ENCODE assay signal across 9 cellular contexts in the genomic region with DNA sequence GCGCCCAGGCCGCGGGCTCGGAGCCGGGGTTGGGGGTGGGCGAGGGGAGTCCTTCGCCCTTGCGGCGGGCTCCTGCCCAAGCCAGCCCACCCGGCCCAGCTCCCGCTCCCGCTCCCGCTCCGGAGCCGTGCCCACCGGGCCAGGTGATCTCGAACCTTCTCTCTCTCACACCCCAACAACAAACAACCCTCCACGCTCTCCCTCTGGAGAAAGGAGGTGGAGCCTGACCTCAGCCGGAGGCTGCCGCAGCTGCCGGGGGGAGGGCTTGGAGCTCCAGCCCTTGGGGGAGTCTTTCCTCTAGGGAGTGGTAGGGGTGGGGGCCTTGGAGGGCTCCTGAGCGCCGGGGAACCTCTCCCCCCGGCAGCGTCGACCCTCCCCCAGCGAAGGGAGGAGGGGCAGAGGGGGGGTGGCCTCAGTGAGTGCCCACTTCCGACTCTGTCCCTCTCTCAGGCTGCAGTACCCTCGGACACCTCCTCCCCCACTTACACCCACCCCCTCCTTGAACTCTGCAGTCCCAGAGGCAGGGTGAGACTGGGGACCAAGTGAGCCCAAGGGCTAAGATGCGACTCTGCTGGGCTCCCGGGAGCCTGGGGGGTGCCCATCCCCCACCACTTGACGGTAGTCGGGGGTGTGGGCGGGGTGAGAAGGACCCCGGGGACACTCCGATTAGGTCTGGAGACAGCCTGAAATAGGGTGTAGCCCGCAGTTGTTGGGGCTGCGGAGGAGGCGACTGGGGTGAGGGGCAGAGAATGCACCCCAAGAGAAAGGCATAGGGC. TPM values are rescaled to one million over a fixed set of nuclear protein-coding genes. Genes with fewer than 3 reads are reported as not detected.
A peak's percentile ranks its signal among the peaks of the same experiment; 100 is the strongest.
DNase-seq lines count a peak whose midpoint lies in the region; ATAC-seq, FAIRE-seq and TF ChIP-seq lines count a peak whose summit lies in the region.
"Had no signal": no experiment of that assay in that cellular context is flagged by ENCODE, and none has a peak within 500 bp of the region (broad histone marks: within the 10 kb centered on the region; RNA-seq: fewer than 3 reads in every experiment).

No MANE protein-coding gene starts in this region.

- H2AK5ac ChIP-seq in H1 (ENCODE audit: low read depth, low read length) = no peak overlapping the region
- H2AK5ac ChIP-seq in neuronal stem cell (ENCODE audit: low read depth, low read length) = peak overlapping the region; percentile 30

- H3K9ac ChIP-seq in H1 (replicated peaks in 1 of 4; ENCODE audit: extremely low read depth in 1 of 4, low read depth in 3 of 4, low read length in 3 of 4) (peak overlapping the region in 1 of 4 experiments; percentile 16; a peak in 1 of 7 replicates), neuronal stem cell (ENCODE audit: low read depth, low read length, poor library complexity) (peak overlapping the region; percentile 79)

- no peaks in the 10 kb centered on the region for H3K27me3 Mint-ChIP-seq in Caco-2 (ENCODE audit: insufficient read depth, unreplicated experiment)

- H3K18ac ChIP-seq in H1 (ENCODE audit: extremely low read depth, low read length) (peak overlapping the region; percentile 99), neuronal stem cell (ENCODE audit: low read length) (peak overlapping the region; percentile 86)

- H3K27ac ChIP-seq in H1 (ENCODE audit: low read depth, low read length) (no peak overlapping the region), neuronal stem cell (replicated peaks; ENCODE audit: low read length) (no peak overlapping the region)

- H3K36me3 ChIP-seq in Caco-2 (ENCODE audit: control insufficient read depth, insufficient read depth, low read length) (no peaks in the 10 kb centered on the region), H1 (ENCODE audit: control insufficient read depth in 2 of 4, insufficient read depth in 4 of 4, low read length in 3 of 4) (no peaks in the 10 kb centered on the region), neuronal stem cell (replicated peaks in 1 of 2; ENCODE audit: control insufficient read depth in 2 of 2, insufficient read depth in 2 of 2, low read length in 2 of 2) (no peaks in the 10 kb centered on the region)

- peaks cover 0 to 2% of the 10 kb centered on the region in 2 experiments for H4K20me1 ChIP-seq in H1 (replicated peaks in 1 of 2; ENCODE audit: control insufficient read depth in 1 of 2, insufficient read depth in 2 of 2, low read length in 2 of 2)

- TF ChIP-seq RAD21 in H1 (IDR thresholded peaks at IDR 0.05 in 1 of 2, conservative IDR thresholded peaks at IDR 0.05 in 1 of 2; ENCODE audit: low read depth in 2 of 2, low read length in 2 of 2) = no peak

- peak overlapping the region; percentile 76 for H3K4me3 Mint-ChIP-seq in Caco-2 (ENCODE audit: unreplicated experiment)

- H2BK20ac ChIP-seq in H1 (ENCODE audit: low read length) = no peak overlapping the region; the same call in 1 of the 2 replicates

- 0 out of 2 replicates have a peak overlapping the region, but pooled peaks have one; percentile 68 for H2BK12ac ChIP-seq in H1 (ENCODE audit: low read depth, low read length)
- no peak overlapping the region for H2BK12ac ChIP-seq in neuronal stem cell (ENCODE audit: low read length)

- peak overlapping the region; percentile 13 for H4K5ac ChIP-seq in H1 (ENCODE audit: insufficient read length, low read depth, low read length)

- peaks cover 16% of the 10 kb centered on the region for H3K4me1 Mint-ChIP-seq in Caco-2 (ENCODE audit: low read depth, unreplicated experiment)

- H3K27ac Mint-ChIP-seq in Caco-2 (ENCODE audit: unreplicated experiment) = no peak overlapping the region

- CTCF ChIA-PET in Caco-2 (lab: Charles Lee) = interaction anchor here (1.0 kb wide), 1 partner anchor 14 kb away, joined by 3 read pairs; no protein-coding TSS in a partner anchor
- CTCF ChIA-PET in H1 (lab: Charles Lee; ENCODE audit: partially characterized antibody) = interaction anchor here (1.5 to 2.2 kb wide), 4 partner anchors 11 to 99 kb away, joined by 3 to 7 read pairs (median 6); no protein-coding TSS in a partner anchor

- H4K8ac ChIP-seq in H1 (ENCODE audit: extremely low read depth, insufficient read depth, low read length) (no peak overlapping the region; the same call in 1 of the 2 replicates), neuronal stem cell (ENCODE audit: low read depth, low read length) (peak overlapping the region; percentile 75)

- H2BK15ac ChIP-seq in H1 (ENCODE audit: low read length) (no peak overlapping the region), neuronal stem cell (ENCODE audit: low read length) (peak overlapping the region; percentile 73)

- TF ChIP-seq EP300 in H1 (IDR thresholded peaks at IDR 0.05; ENCODE audit: borderline replicate concordance in 1 of 2, low read depth in 2 of 2, low read length in 2 of 2) = no peak

- peaks cover 26% of the 10 kb centered on the region for H3K23me2 ChIP-seq in H1 (ENCODE audit: low read depth, low read length)

- peak overlapping the region; percentile 89 for H3K4ac ChIP-seq in H1 (replicated peaks; ENCODE audit: insufficient read length, low read depth, low read length)
- peak overlapping the region; percentile 66 for H3K4ac ChIP-seq in neuronal stem cell (ENCODE audit: low read length)

- H3K9me3 ChIP-seq in Caco-2 (no peaks in the 10 kb centered on the region), H1 (ENCODE audit: insufficient read depth in 2 of 2, low read depth in 1 of 2, low read length in 1 of 2) (no peaks in the 10 kb centered on the region), neuronal stem cell (replicated peaks in 1 of 2; ENCODE audit: control insufficient read depth in 2 of 2, insufficient read depth in 1 of 2, low read depth in 1 of 2, low read length in 2 of 2) (no peaks in the 10 kb centered on the region)

- H3K4me2 ChIP-seq in H1 (ENCODE audit: insufficient read depth in 1 of 2, low read depth in 2 of 2, low read length in 2 of 2) (peak overlapping the region; percentile 98 to 100), neuronal stem cell (ENCODE audit: insufficient read depth, low read length, poor library complexity, severe bottlenecking) (peak overlapping the region; percentile 95)

- H3K79me1 ChIP-seq in H1 (ENCODE audit: low read depth, low read length) (no peaks in the 10 kb centered on the region), neuronal stem cell (ENCODE audit: low read depth, low read length) (peaks cover 1% of the 10 kb centered on the region)

- peak in 1 of 2 experiments; percentile 42 for DNase-seq in Caco-2
- DNase-seq in NB4 (ENCODE audit: low read depth) = peak; percentile 45
- DNase-seq in H1 (ENCODE audit: low read depth in 1 of 2, low spot score in 2 of 2) = peak in 1 of 2 experiments; percentile 77
- DNase-seq in neuronal stem cell (ENCODE audit: low spot score) = no peak
- DNase-seq in HK-2 (ENCODE audit: unreplicated experiment) = no peak
- DNase-seq in islet precursor cell = no peak

- H3K79me2 ChIP-seq in H1 (ENCODE audit: control insufficient read depth in 1 of 2, insufficient read depth in 2 of 2, low read length in 2 of 2) = peaks cover 0 to 16% of the 10 kb centered on the region in 2 experiments; a peak in 1 of 4 replicates

- H2BK120ac ChIP-seq in H1 (replicated peaks; ENCODE audit: low read depth, low read length) (no peak overlapping the region), neuronal stem cell (ENCODE audit: low read depth, low read length) (no peak overlapping the region)

- H3K14ac ChIP-seq in H1 (ENCODE audit: insufficient read length) = no peak overlapping the region
- peak overlapping the region; percentile 41 for H3K14ac ChIP-seq in neuronal stem cell (ENCODE audit: low read length)

- TF ChIP-seq POLR2A in NB4 (IDR thresholded peaks at IDR 0.05; ENCODE audit: extremely low read depth, insufficient read length) (no peak), H1 (IDR thresholded peaks at IDR 0.05; ENCODE audit: control extremely low read depth in 1 of 2, low read depth in 2 of 2, low read length in 2 of 2) (no peak)

- no peaks in the 10 kb centered on the region for H3K9me3 Mint-ChIP-seq in Caco-2 (ENCODE audit: unreplicated experiment)

- H3K4me3 ChIP-seq in Caco-2 (ENCODE audit: low read depth, low read length) = peak overlapping the region; percentile 49
- peak overlapping the region; percentile 16 for H3K4me3 ChIP-seq in NB4 (ENCODE audit: low read depth, low read length)
- H3K4me3 ChIP-seq in H1 (ENCODE audit: extremely low read depth in 1 of 4, insufficient read depth in 2 of 4, low read depth in 3 of 4, low read length in 4 of 4) = peak overlapping the region; percentile 59 to 97 (median 74)
- H3K4me3 ChIP-seq in neuronal stem cell (ENCODE audit: low read length in 2 of 2) = peak overlapping the region; percentile 47 to 71

- no peak overlapping the region for H3K23ac ChIP-seq in H1 (ENCODE audit: insufficient read length)
- peak overlapping the region; percentile 44 for H3K23ac ChIP-seq in neuronal stem cell (ENCODE audit: low read depth, low read length, poor library complexity)

- POLR2A ChIA-PET in Caco-2 (lab: Charles Lee) = no interaction called here
- POLR2A ChIA-PET in H1 (lab: Charles Lee; ENCODE audit: partially characterized antibody) = interaction anchor here (0.8 to 3.6 kb wide), 8 partner anchors 8 to 67 kb away, joined by 3 to 23 read pairs (median 3); a partner anchor contains a TSS

- 6% methylated on average over 15 of the region's 39 CpGs; no CpG with 5 or more reads in 1 of the 2 experiments for WGBS in H1 (ENCODE audit: extremely low coverage in 1 of 2, insufficient coverage in 1 of 2, insufficient read length in 1 of 2, insufficient replicate concordance in 2 of 2, low coverage in 1 of 2, low lambda C conversion rate in 2 of 2, missing lambda C conversion rate in 1 of 2), 2 experiments
- WGBS in neuronal stem cell (ENCODE audit: extremely low coverage in 2 of 2, insufficient read length in 2 of 2, insufficient replicate concordance in 1 of 2), 2 donors = no CpG with 5 or more reads among the region's 39 CpGs

- ATAC-seq in HG02852 (IDR thresholded peaks at IDR 0.05; ENCODE audit: unreplicated experiment) (no peak), HG03280 (IDR thresholded peaks at IDR 0.05; ENCODE audit: unreplicated experiment) (no peak)

- TF ChIP-seq CTCF in Caco-2 (IDR thresholded peaks at IDR 0.05; ENCODE audit: insufficient read depth in 1 of 2, low read depth in 1 of 2, low read length in 1 of 2, severe bottlenecking in 1 of 2, unreplicated experiment in 1 of 2) (no peak), NB4 (IDR thresholded peaks at IDR 0.05; ENCODE audit: low read depth, low read length) (no peak), H1 (IDR thresholded peaks at IDR 0.05; ENCODE audit: control extremely low read depth in 1 of 3, insufficient read depth in 1 of 3, low read depth in 1 of 3, low read length in 3 of 3) (no peak)

- intact Hi-C loops in Caco-2 (cut with micrococcal nuclease; ENCODE audit: unreplicated experiment) = no loop called here

- H3K36me3 Mint-ChIP-seq in Caco-2 (ENCODE audit: insufficient read depth, unreplicated experiment) = peaks cover 11% of the 10 kb centered on the region

- H2BK5ac ChIP-seq in H1 (ENCODE audit: low read depth, low read length) (peak overlapping the region; percentile 69; the same call in 1 of the 2 replicates), neuronal stem cell (ENCODE audit: low read length) (peak overlapping the region; percentile 57)

- no peak for FAIRE-seq in H1 (lab: Jason Lieb, UNC)
- FAIRE-seq: islet of Langerhans had no signal

- no TSS peak for BruUV-seq in Caco-2 (replicated peaks; lab: Mats Ljungman, UMichigan)

- H3K27me3 ChIP-seq in Caco-2 (replicated peaks; ENCODE audit: control insufficient read depth, insufficient read depth, low read length) (no peaks in the 10 kb centered on the region), H1 (replicated peaks in 1 of 4; ENCODE audit: control insufficient read depth in 3 of 4, extremely low read depth in 1 of 4, insufficient read depth in 3 of 4, low read length in 3 of 4) (peaks cover 0 to 31% (median 18%) of the 10 kb centered on the region in 4 experiments; a peak in 5 of 7 replicates), neuronal stem cell (ENCODE audit: control insufficient read depth in 3 of 3, insufficient read depth in 3 of 3, low read depth in 1 of 3, low read length in 3 of 3) (peaks cover 3 to 66% (median 53%) of the 10 kb centered on the region in 3 experiments)

- H4K91ac ChIP-seq in H1 (replicated peaks; ENCODE audit: insufficient read length, low read length) (peak overlapping the region; percentile 88), neuronal stem cell (ENCODE audit: low read depth, low read length, poor library complexity) (no peak overlapping the region)

- peaks cover 15% of the 10 kb centered on the region for H3K4me1 ChIP-seq in Caco-2
- H3K4me1 ChIP-seq in H1 (replicated peaks in 1 of 4; ENCODE audit: control insufficient read depth in 3 of 4, insufficient read depth in 4 of 4, low read length in 3 of 4) = peaks cover 5 to 36% (median 28%) of the 10 kb centered on the region in 4 experiments
- peaks cover 30 to 39% of the 10 kb centered on the region in 2 donors for H3K4me1 ChIP-seq in neuronal stem cell (ENCODE audit: control insufficient read depth in 2 of 2, insufficient read depth in 1 of 2, low read depth in 1 of 2, low read length in 2 of 2)

- H2AFZ ChIP-seq in H1 (ENCODE audit: low read length) (no peak overlapping the region; the same call in 1 of the 2 replicates), neuronal stem cell (ENCODE audit: low read length) (peak overlapping the region; percentile 94)

- peak overlapping the region; percentile 72 for H3K56ac ChIP-seq in H1 (replicated peaks; ENCODE audit: insufficient read length, low read depth, low read length)

RNA-seq across cellular contexts. Expression of a gene that starts 4.4 kb away (rescaled TPM):
- 25.9 and 28.1 TPM in 2 replicates for total RNA-seq in Caco-2 (2022)
- 38.9 and 40.0 TPM in 2 replicates for total RNA-seq in H1 (2021; fragmentation: NEBNext Ultra II Directional; extraction: Animal tissue kit (Norgen Biotek cat#: 25700))
- 15.0 and 23.4 TPM in 2 replicates for polyA plus RNA-seq in H1 (2011; rRNA removed)
- 19.2 TPM for polyA plus RNA-seq in H1 (2011; cell fraction: cytosol; rRNA removed)
- 45.1 TPM for polyA plus RNA-seq in H1 (2011; cell fraction: nucleus; rRNA removed)
- 36.7 to 45.3 TPM (median 39.3 TPM) in 4 replicates for polyA plus RNA-seq in H1 (2012, experiment 1 of 2)
- 31.9 TPM for polyA plus RNA-seq in H1 (2012, experiment 2 of 2)
- polyA plus RNA-seq in H1 (2013, experiment 1 of 2) = 24.0 TPM
- 22.9 TPM for polyA plus RNA-seq in H1 (2013, experiment 2 of 2)
- polyA minus RNA-seq in H1 (2011; rRNA and poly(A)+ RNA removed) = 16.4 and 20.1 TPM in 2 replicates
- polyA minus RNA-seq in H1 (2011; cell fraction: cytosol; rRNA and poly(A)+ RNA removed) = 21.8 TPM
- 23.6 TPM for polyA minus RNA-seq in H1 (2011; cell fraction: nucleus; rRNA and poly(A)+ RNA removed)
- 13.7 TPM for polyA plus RNA-seq in neuronal stem cell (2013, experiment 1 of 2)
- polyA plus RNA-seq in neuronal stem cell (2013, experiment 2 of 2) = 14.1 TPM

RNA-seq across cellular contexts. Expression of a gene that starts 30.7 kb away (rescaled TPM):
- total RNA-seq in Caco-2 (2022) = 74.5 and 76.6 TPM in 2 replicates
- total RNA-seq in H1 (2021; fragmentation: NEBNext Ultra II Directional; extraction: Animal tissue kit (Norgen Biotek cat#: 25700)) = 78.8 and 80.0 TPM in 2 replicates
- polyA plus RNA-seq in H1 (2011; rRNA removed) = 55.2 and 63.7 TPM in 2 replicates
- polyA plus RNA-seq in H1 (2011; cell fraction: cytosol; rRNA removed) = 74.1 TPM
- polyA plus RNA-seq in H1 (2011; cell fraction: nucleus; rRNA removed) = 77.2 TPM
- 51.3 to 57.3 TPM (median 56.8 TPM) in 4 replicates for polyA plus RNA-seq in H1 (2012, experiment 1 of 2)
- polyA plus RNA-seq in H1 (2012, experiment 2 of 2) = 38.4 TPM
- 29.4 TPM for polyA plus RNA-seq in H1 (2013, experiment 1 of 2)
- 28.3 TPM for polyA plus RNA-seq in H1 (2013, experiment 2 of 2)
- 77.8 and 87.4 TPM in 2 replicates for polyA minus RNA-seq in H1 (2011; rRNA and poly(A)+ RNA removed)
- 47.9 TPM for polyA minus RNA-seq in H1 (2011; cell fraction: cytosol; rRNA and poly(A)+ RNA removed)
- polyA minus RNA-seq in H1 (2011; cell fraction: nucleus; rRNA and poly(A)+ RNA removed) = 52.2 TPM
- 22.3 TPM for polyA plus RNA-seq in neuronal stem cell (2013, experiment 1 of 2)
- polyA plus RNA-seq in neuronal stem cell (2013, experiment 2 of 2) = 23.4 TPM

RNA-seq across cellular contexts. Expression of a gene that starts 34.5 kb away (rescaled TPM):
- total RNA-seq in Caco-2 (2022) = 17.0 and 19.6 TPM in 2 replicates
- 17.7 and 20.3 TPM in 2 replicates for total RNA-seq in H1 (2021; fragmentation: NEBNext Ultra II Directional; extraction: Animal tissue kit (Norgen Biotek cat#: 25700))
- polyA plus RNA-seq in H1 (2011; rRNA removed) = 13.4 and 15.2 TPM in 2 replicates
- 10.0 TPM for polyA plus RNA-seq in H1 (2011; cell fraction: cytosol; rRNA removed)
- 14.9 TPM for polyA plus RNA-seq in H1 (2011; cell fraction: nucleus; rRNA removed)
- polyA plus RNA-seq in H1 (2012, experiment 1 of 2) = 16.1 to 20.5 TPM (median 18.5 TPM) in 4 replicates
- 21.7 TPM for polyA plus RNA-seq in H1 (2012, experiment 2 of 2)
- 19.8 TPM for polyA plus RNA-seq in H1 (2013, experiment 1 of 2)
- polyA plus RNA-seq in H1 (2013, experiment 2 of 2) = 20.1 TPM
- polyA minus RNA-seq in H1 (2011; rRNA and poly(A)+ RNA removed) = 7.0 and 8.4 TPM in 2 replicates
- 13.4 TPM for polyA minus RNA-seq in H1 (2011; cell fraction: cytosol; rRNA and poly(A)+ RNA removed)
- 6.5 TPM for polyA minus RNA-seq in H1 (2011; cell fraction: nucleus; rRNA and poly(A)+ RNA removed)
- polyA plus RNA-seq in neuronal stem cell (2013, experiment 1 of 2) = 24.1 TPM
- 23.7 TPM for polyA plus RNA-seq in neuronal stem cell (2013, experiment 2 of 2)

RNA-seq across cellular contexts. Expression of a gene that starts 53.8 kb away (rescaled TPM):
- total RNA-seq in Caco-2 (2022) = 67.5 and 74.7 TPM in 2 replicates
- total RNA-seq in H1 (2021; fragmentation: NEBNext Ultra II Directional; extraction: Animal tissue kit (Norgen Biotek cat#: 25700)) = 67.4 and 79.4 TPM in 2 replicates
- polyA plus RNA-seq in H1 (2011; rRNA removed) = 18.6 and 25.1 TPM in 2 replicates
- 37.1 TPM for polyA plus RNA-seq in H1 (2011; cell fraction: cytosol; rRNA removed)
- 14.9 TPM for polyA plus RNA-seq in H1 (2011; cell fraction: nucleus; rRNA removed)
- 46.3 to 58.7 TPM (median 54.4 TPM) in 4 replicates for polyA plus RNA-seq in H1 (2012, experiment 1 of 2)
- 13.2 TPM for polyA plus RNA-seq in H1 (2012, experiment 2 of 2)
- polyA plus RNA-seq in H1 (2013, experiment 1 of 2) = 44.8 TPM
- polyA plus RNA-seq in H1 (2013, experiment 2 of 2) = 47.3 TPM
- polyA minus RNA-seq in H1 (2011; rRNA and poly(A)+ RNA removed) = 56.8 and 70.3 TPM in 2 replicates
- 26.3 TPM for polyA minus RNA-seq in H1 (2011; cell fraction: cytosol; rRNA and poly(A)+ RNA removed)
- polyA minus RNA-seq in H1 (2011; cell fraction: nucleus; rRNA and poly(A)+ RNA removed) = 27.9 TPM
- polyA plus RNA-seq in neuronal stem cell (2013, experiment 1 of 2) = 81.2 TPM
- polyA plus RNA-seq in neuronal stem cell (2013, experiment 2 of 2) = 77.0 TPM

Comparison
In these comparisons a context has a peak if more than half of its experiments do, and no peak if none do; other contexts are left out.
1. H3K4me3 ChIP-seq: peak in every context shown above with its lines; median percentile 74 in H1; 59 in neuronal stem cell; 49 in Caco-2; 16 in NB4.